Comparison of ENCODE assay signal across 19 cellular contexts in genomic region chr18:35703043-35703688, GRCh38.
DNase-seq lines count a peak whose midpoint lies in the region; ATAC-seq and TF ChIP-seq lines count a peak whose summit lies in the region.
"Had no signal": no experiment of that assay in that cellular context is flagged by ENCODE, and none has a peak within 500 bp of the region (broad histone marks: within the 10 kb centered on the region; RNA-seq: fewer than 3 reads in every experiment).

No MANE protein-coding gene starts in this region.

- H3K9me3 Mint-ChIP-seq in endothelial cell (ENCODE audit: unreplicated experiment) (no peaks in the 10 kb centered on the region), mesothelial cell of epicardium (no peaks in the 10 kb centered on the region)
- H3K9me3 Mint-ChIP-seq: activated naive CD4-positive, alpha-beta T cell treated with anti-CD3 and anti-CD28 coated beads, Interleukin-2, amount 50 U/mL, for 72 hours; effector memory CD8-positive, alpha-beta T cell had no signal

- H3K9ac ChIP-seq in IMR-90 (ENCODE audit: low read depth, low read length), result no peak overlapping the region

- H3K4me1 ChIP-seq in IMR-90 (ENCODE audit: control insufficient read depth, insufficient read depth, low read length), result peaks cover 6% of the 10 kb centered on the region

- H3K9me3 ChIP-seq in IMR-90 (ENCODE audit: control insufficient read depth, insufficient read depth, low read length), result no peaks in the 10 kb centered on the region
- H3K9me3 ChIP-seq: neutrophil, thoracic aorta had no signal

- H4K91ac ChIP-seq in IMR-90 (ENCODE audit: insufficient read depth, low read depth, low read length), result no peak overlapping the region

- peaks cover 7% of the 10 kb centered on the region for H3K36me3 ChIP-seq in IMR-90 (ENCODE audit: control insufficient read depth, insufficient read depth, low read length)
- H3K36me3 ChIP-seq: cardiac muscle cell, thoracic aorta had no signal

- H4K8ac ChIP-seq in IMR-90 (ENCODE audit: low read depth in 2 of 2, low read length in 2 of 2), result no peak overlapping the region

- no peak overlapping the region for H3K4me3 ChIP-seq in IMR-90 (ENCODE audit: insufficient read depth, low read depth, low read length)
- H3K4me3 ChIP-seq: cardiac muscle cell, thoracic aorta had no signal

- no peak overlapping the region for H3K56ac ChIP-seq in IMR-90 (ENCODE audit: extremely low read depth, insufficient read depth, low read length)

- no peaks in the 10 kb centered on the region for H3K27me3 ChIP-seq in IMR-90 (ENCODE audit: control insufficient read depth, insufficient read depth, low read length)
- H3K27me3 ChIP-seq: cardiac muscle cell, neutrophil had no signal

- no peak overlapping the region for H2BK15ac ChIP-seq in IMR-90 (ENCODE audit: low read depth, low read length)

- no peak overlapping the region for H3K18ac ChIP-seq in IMR-90 (ENCODE audit: low read depth, low read length)

- H3K9me1 ChIP-seq in IMR-90 (ENCODE audit: insufficient read depth, low read length), result no peaks in the 10 kb centered on the region; the same call in 1 of the 2 replicates

- no peak overlapping the region for H3K23ac ChIP-seq in IMR-90 (ENCODE audit: low read depth, low read length)

- in situ Hi-C loops in IMR-90 (cut with MboI; ENCODE audit: low sequenced_read_pairs), result no loop called here

- peaks cover 1% of the 10 kb centered on the region for H3K27me3 Mint-ChIP-seq in endothelial cell (ENCODE audit: unreplicated experiment)
- H3K27me3 Mint-ChIP-seq in mesothelial cell of epicardium (ENCODE audit: low read depth), result no peaks in the 10 kb centered on the region
- H3K27me3 Mint-ChIP-seq: activated CD4-positive, alpha-beta T cell treated with anti-CD3 and anti-CD28 coated beads for 36 hours; effector memory CD8-positive, alpha-beta T cell had no signal

- H3K79me1 ChIP-seq in IMR-90 (ENCODE audit: low read depth in 1 of 2, low read length in 2 of 2), result no peaks in the 10 kb centered on the region; a peak in 1 of 4 replicates

- no peak for TF ChIP-seq POLR2A in IMR-90 (IDR thresholded peaks at IDR 0.05; ENCODE audit: low read depth, low read length)

- H4K5ac ChIP-seq in IMR-90 (ENCODE audit: low read depth, low read length), result no peak overlapping the region

- H2BK120ac ChIP-seq in IMR-90 (ENCODE audit: low read depth, low read length), result no peak overlapping the region

- no peak overlapping the region for H2AK9ac ChIP-seq in IMR-90 (replicated peaks; ENCODE audit: low read depth, low read length, poor library complexity)

- H3K4me2 ChIP-seq in IMR-90 (ENCODE audit: low read depth, low read length), result no peak overlapping the region

- dilution Hi-C loops in IMR-90 (cut with HindIII; ENCODE audit: low sequenced_read_pairs, unreplicated experiment), result no loop called here

- H3K27ac ChIP-seq in IMR-90 (ENCODE audit: insufficient read depth, low read length), result no peak overlapping the region
- H3K27ac ChIP-seq: cardiac muscle cell, neutrophil, thoracic aorta had no signal

- ATAC-seq in IMR-90 (ENCODE audit: low read depth), result peak; percentile 63
- no peak for ATAC-seq in HG03095 (IDR thresholded peaks at IDR 0.05; ENCODE audit: unreplicated experiment)
- ATAC-seq: activated CD4-positive, alpha-beta T cell treated with anti-CD3 and anti-CD28 coated beads for 36 hours; activated naive CD4-positive, alpha-beta T cell treated with anti-CD3 and anti-CD28 coated beads, Interleukin-2, amount 50 U/mL, for 72 hours; effector memory CD8-positive, alpha-beta T cell; sciatic nerve had no signal

- POLR2A ChIA-PET in IMR-90 (lab: Charles Lee; ENCODE audit: unreplicated experiment), result interaction anchor here (0.6 kb wide), 1 partner anchor 78 kb away, joined by 4 read pairs; no protein-coding TSS in a partner anchor

- H3K14ac ChIP-seq in IMR-90 (replicated peaks; ENCODE audit: low read depth, low read length), result no peak overlapping the region

- CTCF ChIA-PET in IMR-90 (lab: Yijun Ruan, JAX), result interaction anchor here (0.6 kb wide), 1 partner anchor 10 kb away, joined by 3 read pairs; no protein-coding TSS in a partner anchor

- H3K4me1 Mint-ChIP-seq in endothelial cell (ENCODE audit: unreplicated experiment), result peaks cover 15% of the 10 kb centered on the region
- peaks cover 15% of the 10 kb centered on the region for H3K4me1 Mint-ChIP-seq in mesothelial cell of epicardium
- H3K4me1 Mint-ChIP-seq: activated CD4-positive, alpha-beta T cell treated with anti-CD3 and anti-CD28 coated beads for 36 hours had no signal

- H3K4ac ChIP-seq in IMR-90 (ENCODE audit: low read depth, low read length), result no peak overlapping the region

- H2AK5ac ChIP-seq in IMR-90 (ENCODE audit: low read depth, low read length), result no peak overlapping the region

- intact Hi-C loops in IMR-90 (cut with micrococcal nuclease), result loop anchor here (5.0 kb wide), 1 partner anchor 296 kb away; no protein-coding TSS in a partner anchor

- peak overlapping the region; percentile 69 for H3K27ac Mint-ChIP-seq in endothelial cell (ENCODE audit: unreplicated experiment)
- H3K27ac Mint-ChIP-seq in mesothelial cell of epicardium, result peak overlapping the region; percentile 71
- H3K27ac Mint-ChIP-seq: activated CD4-positive, alpha-beta T cell treated with anti-CD3 and anti-CD28 coated beads for 36 hours; activated naive CD4-positive, alpha-beta T cell treated with anti-CD3 and anti-CD28 coated beads, Interleukin-2, amount 50 U/mL, for 72 hours; effector memory CD8-positive, alpha-beta T cell had no signal

- no peak overlapping the region for H2AFZ ChIP-seq in IMR-90 (replicated peaks; ENCODE audit: low read length, poor library complexity)

- no peak for TF ChIP-seq RAD21 in IMR-90 (IDR thresholded peaks at IDR 0.05; ENCODE audit: low read length)

- no peak overlapping the region for H2BK5ac ChIP-seq in IMR-90 (ENCODE audit: low read depth, low read length, poor library complexity, severe bottlenecking)

- H2BK20ac ChIP-seq in IMR-90 (ENCODE audit: low read depth, low read length), result no peak overlapping the region

- peak; percentile 41 for DNase-seq in EH (ENCODE audit: low read depth)
- DNase-seq in IMR-90, result peak; percentile 48
- no peak for DNase-seq in endothelial cell (ENCODE audit: low spot score)
- DNase-seq in mesothelial cell of epicardium (ENCODE audit: low spot score in 2 of 2, unreplicated experiment in 2 of 2), result no peak
- no peak for DNase-seq in NCI-H187 treated with DMSO at 0.1 percent for 48 hours (lab: John Stamatoyannopoulos, UW)
- DNase-seq in NAMALWA (ENCODE audit: low spot score), result no peak
- DNase-seq: activated CD4-positive, alpha-beta T cell treated with anti-CD3 and anti-CD28 coated beads for 36 hours; C1 segment of cervical spinal cord; effector memory CD8-positive, alpha-beta T cell; SHP77 treated with DMSO at 0.1 percent for 48 hours; stimulated activated CD4-positive, alpha-beta T cell treated with anti-CD3 and anti-CD28 coated beads, Interleukin-2, amount 100 ng/mL, for 48 hours; stimulated activated CD8-positive, alpha-beta memory T cell treated with anti-CD3 and anti-CD28 coated beads, Interleukin-4, amount 100 ng/mL, for 48 hours; T-helper 9 cell had no signal

- H3K36me3 Mint-ChIP-seq in endothelial cell (ENCODE audit: low read depth, unreplicated experiment) (peaks cover 11% of the 10 kb centered on the region), mesothelial cell of epicardium (peaks cover 24% of the 10 kb centered on the region)

- no peak for TF ChIP-seq CTCF in IMR-90 (conservative IDR thresholded peaks at IDR 0.05; ENCODE audit: low read depth, low read length)
- no peak for TF ChIP-seq CTCF in endothelial cell (IDR thresholded peaks at IDR 0.05; ENCODE audit: unreplicated experiment)
- no peak for TF ChIP-seq CTCF in mesothelial cell of epicardium (IDR thresholded peaks at IDR 0.05; ENCODE audit: unreplicated experiment)

- BruUV-seq in IMR-90 (replicated peaks; lab: Mats Ljungman, UMichigan), result no TSS peak

- no peaks in the 10 kb centered on the region for H4K20me1 ChIP-seq in IMR-90 (ENCODE audit: insufficient read depth, low read length)

- no peak overlapping the region for H3K4me3 Mint-ChIP-seq in endothelial cell (ENCODE audit: unreplicated experiment)
- no peak overlapping the region for H3K4me3 Mint-ChIP-seq in mesothelial cell of epicardium
- H3K4me3 Mint-ChIP-seq: activated CD4-positive, alpha-beta T cell treated with anti-CD3 and anti-CD28 coated beads for 36 hours; effector memory CD8-positive, alpha-beta T cell had no signal

TF ChIP-seq in IMR-90, 13 proteins besides CTCF, POLR2A, EP300 and RAD21:
- TF ChIP-seq FOS (IDR thresholded peaks at IDR 0.05; ENCODE audit: low read depth, low read length) (0 out of 2 replicates have a peak, but pooled peaks have one; percentile 11), MAFK (IDR thresholded peaks at IDR 0.05; ENCODE audit: low read depth, low read length) (peak; percentile 83), USF2 (IDR thresholded peaks at IDR 0.05; ENCODE audit: low read depth, low read length) (no peak)
TF ChIP-seq in IMR-90: peak in this region for 2.

Comparison
In these comparisons a context has a peak if more than half of its experiments do, and no peak if none do; other contexts are left out.
1. DNase-seq: peak in EH (single experiment) and IMR-90 (single experiment); none in endothelial cell (single experiment), mesothelial cell of epicardium (0 of 2), NCI-H187 treated with DMSO at 0.1 percent for 48 hours (single experiment) and NAMALWA (single experiment).